18 cellular contexts compared by ENCODE assay signal in genomic region chr1:219155140-219155539, GRCh38. TPM values are rescaled to one million over a fixed set of nuclear protein-coding genes. Genes with fewer than 3 reads are reported as not detected.
A peak's percentile ranks its signal among the peaks of the same experiment; 100 is the strongest.
DNase-seq lines count a peak whose midpoint lies in the region; ATAC-seq, FAIRE-seq and TF ChIP-seq lines count a peak whose summit lies in the region.
"Had no signal": no experiment of that assay in that cellular context is flagged by ENCODE, and none has a peak within 500 bp of the region (broad histone marks: within the 10 kb centered on the region; RNA-seq: fewer than 3 reads in every experiment).

No MANE protein-coding gene starts in this region.

- H3K27me3 ChIP-seq in IMR-90 (ENCODE audit: control insufficient read depth, insufficient read depth, low read length), result no peaks in the 10 kb centered on the region
- H3K27me3 ChIP-seq in K562 (ENCODE audit: control insufficient read depth in 2 of 2, insufficient read depth in 2 of 2, low read length in 2 of 2), result no peaks in the 10 kb centered on the region
- H3K27me3 ChIP-seq in tibial nerve, result no peaks in the 10 kb centered on the region
- H3K27me3 ChIP-seq in ovary, result no peaks in the 10 kb centered on the region

- no peak overlapping the region for H2AK9ac ChIP-seq in IMR-90 (replicated peaks; ENCODE audit: low read depth, low read length, poor library complexity)

- H2BK15ac ChIP-seq in IMR-90 (ENCODE audit: low read depth, low read length), result no peak overlapping the region

- H3K27ac ChIP-seq in IMR-90 (ENCODE audit: insufficient read depth, low read length) (no peak overlapping the region), K562 (ENCODE audit: extremely low read depth, low read depth, low read length) (peak overlapping the region; percentile 64), tibial nerve (no peak overlapping the region), ovary (no peak overlapping the region)
- H3K27ac ChIP-seq: SK-N-MC had no signal

- no peaks in the 10 kb centered on the region for H3K79me1 ChIP-seq in IMR-90 (ENCODE audit: low read depth in 1 of 2, low read length in 2 of 2)

- FAIRE-seq in K562 (lab: Jason Lieb, UNC), result peak; percentile 79
- FAIRE-seq: H54 had no signal

- dilution Hi-C loops in IMR-90 (cut with HindIII; ENCODE audit: low sequenced_read_pairs, unreplicated experiment), result no loop called here

- no peak overlapping the region for H2AK5ac ChIP-seq in IMR-90 (ENCODE audit: low read depth, low read length)

- no peaks in the 10 kb centered on the region for H3K79me2 ChIP-seq in K562 (ENCODE audit: control insufficient read depth, insufficient read depth, low read length)

- H3K56ac ChIP-seq in IMR-90 (ENCODE audit: extremely low read depth, insufficient read depth, low read length), result no peak overlapping the region

- no peak overlapping the region for H2BK120ac ChIP-seq in IMR-90 (ENCODE audit: low read depth, low read length)

- no peak overlapping the region for H3K14ac ChIP-seq in IMR-90 (replicated peaks; ENCODE audit: low read depth, low read length)

- no peaks in the 10 kb centered on the region for H3K9me1 ChIP-seq in IMR-90 (ENCODE audit: insufficient read depth, low read length)
- H3K9me1 ChIP-seq in K562 (ENCODE audit: control insufficient read depth, insufficient read depth, low read length), result no peaks in the 10 kb centered on the region

- no peak overlapping the region for H2AFZ ChIP-seq in IMR-90 (replicated peaks; ENCODE audit: low read length, poor library complexity)
- H2AFZ ChIP-seq in K562 (ENCODE audit: low read depth, low read length), result peak overlapping the region; percentile 97

- POLR2A ChIA-PET in IMR-90 (lab: Charles Lee; ENCODE audit: unreplicated experiment), result no interaction called here
- POLR2A ChIA-PET in K562 (lab: Yijun Ruan, JAX), result no interaction called here

- TF ChIP-seq RAD21 in IMR-90 (IDR thresholded peaks at IDR 0.05; ENCODE audit: low read length) (no peak), K562 (CRISPR knock-in tag; conservative IDR thresholded peaks at IDR 0.05 in 1 of 2, IDR thresholded peaks at IDR 0.05 in 1 of 2) (no peak)

- H3K9ac ChIP-seq in IMR-90 (ENCODE audit: low read depth, low read length) (no peak overlapping the region), K562 (ENCODE audit: insufficient read depth in 1 of 2, low read depth in 2 of 2, low read length in 2 of 2) (peak overlapping the region in 1 of 2 experiments; percentile 13; a peak in 2 of 4 replicates)

- H4K91ac ChIP-seq in IMR-90 (ENCODE audit: insufficient read depth, low read depth, low read length), result no peak overlapping the region

- no peak overlapping the region for H2BK20ac ChIP-seq in IMR-90 (ENCODE audit: low read depth, low read length)

- in situ Hi-C loops in IMR-90 (cut with MboI; ENCODE audit: low sequenced_read_pairs) (no loop called here), K562 (cut with MboI) (no loop called here)

- TF ChIP-seq CTCF in IMR-90 (conservative IDR thresholded peaks at IDR 0.05; ENCODE audit: low read depth, low read length) (no peak), K562 (IDR thresholded peaks at IDR 0.05 in 2 of 3, conservative IDR thresholded peaks at IDR 0.05 in 1 of 3; ENCODE audit: insufficient read depth in 2 of 3, low read depth in 1 of 3, low read length in 3 of 3) (no peak), tibial nerve (IDR thresholded peaks at IDR 0.05) (no peak), ovary (IDR thresholded peaks at IDR 0.05) (no peak)

- no peak overlapping the region for H3K4me2 ChIP-seq in IMR-90 (ENCODE audit: low read depth, low read length)
- peak overlapping the region; percentile 40 for H3K4me2 ChIP-seq in K562 (ENCODE audit: insufficient read depth, low read length)

- H4K5ac ChIP-seq in IMR-90 (ENCODE audit: low read depth, low read length), result no peak overlapping the region

- intact Hi-C loops in IMR-90 (cut with micrococcal nuclease), result no loop called here
- intact Hi-C loops in K562 (cut with micrococcal nuclease), result no loop called here
- intact Hi-C loops in ovary (cut with DNase I), result no loop called here

- H3K4ac ChIP-seq in IMR-90 (ENCODE audit: low read depth, low read length), result no peak overlapping the region

- H3K4me3 ChIP-seq in IMR-90 (ENCODE audit: insufficient read depth, low read depth, low read length), result no peak overlapping the region
- H3K4me3 ChIP-seq in K562, result no peak overlapping the region
- H3K4me3 ChIP-seq in tibial nerve, result no peak overlapping the region
- H3K4me3 ChIP-seq in ovary, result no peak overlapping the region
- H3K4me3 ChIP-seq: SK-N-MC had no signal

- TF ChIP-seq EP300 in K562 (IDR thresholded peaks at IDR 0.05; ENCODE audit: low read length) (peak; percentile 54; the same call in 1 of the 2 replicates), tibial nerve (IDR thresholded peaks at IDR 0.05) (no peak), ovary (IDR thresholded peaks at IDR 0.05) (no peak)

- no peak overlapping the region for H2BK5ac ChIP-seq in IMR-90 (ENCODE audit: low read depth, low read length, poor library complexity, severe bottlenecking)

- DNase-seq in CMK (ENCODE audit: low read depth) (peak; percentile 60), IMR-90 (peak; percentile 22), K562 (ENCODE audit: extremely low read depth in 1 of 4, low spot score in 3 of 4) (peak; percentile 33 to 64 (median 52)), lung microvascular endothelial cell (ENCODE audit: low read depth in 2 of 2) (peak; percentile 7 to 22), tibial nerve (ENCODE audit: low spot score in 2 of 2) (no peak), ovary (no peak), GM19240 (ENCODE audit: insufficient read length, low spot score) (no peak)
- DNase-seq: Calu3; CD4-positive, CD25-positive, alpha-beta regulatory T cell; DMS79; Kasumi-1; NCI-H1436; NCI-H2107; NCI-H226; NCI-H526 treated with DMSO at 0.1 percent for 48 hours had no signal

- H4K20me1 ChIP-seq in IMR-90 (ENCODE audit: insufficient read depth, low read length) (no peaks in the 10 kb centered on the region), K562 (replicated peaks; ENCODE audit: control insufficient read depth, insufficient read depth, low read length) (no peaks in the 10 kb centered on the region)

- CTCF ChIA-PET in IMR-90 (lab: Yijun Ruan, JAX), result no interaction called here
- CTCF ChIA-PET in K562 (lab: Yijun Ruan, JAX; ENCODE audit: low intra/inter-chr PET ratio), result no interaction called here

- H3K18ac ChIP-seq in IMR-90 (ENCODE audit: low read depth, low read length), result no peak overlapping the region

- no peak for ATAC-seq in IMR-90 (ENCODE audit: low read depth)
- ATAC-seq in K562, result peak; percentile 82
- no peak for ATAC-seq in HG02973 (IDR thresholded peaks at IDR 0.05; ENCODE audit: unreplicated experiment)

- H3K23ac ChIP-seq in IMR-90 (ENCODE audit: low read depth, low read length), result no peak overlapping the region

- H3K4me1 ChIP-seq in IMR-90 (ENCODE audit: control insufficient read depth, insufficient read depth, low read length) (no peaks in the 10 kb centered on the region), K562 (replicated peaks in 1 of 2; ENCODE audit: control insufficient read depth in 2 of 2, insufficient read depth in 2 of 2, low read length in 2 of 2) (peaks cover 0 to 14% of the 10 kb centered on the region in 2 experiments; a peak in 2 of 5 replicates), tibial nerve (peaks cover 0 to 3% (median 0%) of the 10 kb centered on the region in 4 donors), ovary (ENCODE audit: insufficient read depth) (no peaks in the 10 kb centered on the region)

- no peaks in the 10 kb centered on the region for H3K36me3 ChIP-seq in IMR-90 (ENCODE audit: control insufficient read depth, insufficient read depth, low read length)
- no peaks in the 10 kb centered on the region for H3K36me3 ChIP-seq in K562 (ENCODE audit: control insufficient read depth, insufficient read depth, low read length)
- no peaks in the 10 kb centered on the region for H3K36me3 ChIP-seq in tibial nerve
- no peaks in the 10 kb centered on the region for H3K36me3 ChIP-seq in ovary

- no peaks in the 10 kb centered on the region for H3K9me3 ChIP-seq in IMR-90 (ENCODE audit: control insufficient read depth, insufficient read depth, low read length)
- H3K9me3 ChIP-seq in K562 (replicated peaks; ENCODE audit: control insufficient read depth, insufficient read depth, low read depth, low read length), result no peaks in the 10 kb centered on the region
- H3K9me3 ChIP-seq in tibial nerve, result no peaks in the 10 kb centered on the region
- H3K9me3 ChIP-seq in ovary, result no peaks in the 10 kb centered on the region

- BruUV-seq in IMR-90 (replicated peaks; lab: Mats Ljungman, UMichigan), result no TSS peak
- BruUV-seq in K562 (replicated peaks; lab: Mats Ljungman, UMichigan), result no TSS peak

- TF ChIP-seq POLR2A in IMR-90 (IDR thresholded peaks at IDR 0.05; ENCODE audit: low read depth, low read length) (no peak), K562 (conservative IDR thresholded peaks at IDR 0.05) (no peak), tibial nerve (IDR thresholded peaks at IDR 0.05) (no peak), ovary (IDR thresholded peaks at IDR 0.05) (no peak)

- 90% methylated on average over 1 of the region's 1 CpG; no CpG with 5 or more reads in 1 of the 2 experiments for WGBS in IMR-90 (ENCODE audit: extremely low coverage in 2 of 2, insufficient read length in 1 of 2), 2 experiments
- 0% methylated on average over 1 of the region's 1 CpG for WGBS in K562 (ENCODE audit: insufficient coverage, low coverage, missing lambda C conversion rate)
- WGBS in tibial nerve, 2 donors, result 46 to 67% methylated on average over 1 of the region's 1 CpG
- 24 to 58% (median 45%) methylated on average over 1 of the region's 1 CpG for WGBS in ovary, 3 donors

- no peak overlapping the region for H4K8ac ChIP-seq in IMR-90 (ENCODE audit: low read depth in 2 of 2, low read length in 2 of 2)

RNA-seq across cellular contexts. Expression of gene LYPLAL1, which starts 18.5 kb away (rescaled TPM):
- total RNA-seq in IMR-90 (2012; rRNA removed) (4.8 and 11.4 TPM in 2 replicates), K562 (2014; rRNA removed) (14.9 and 20.2 TPM in 2 replicates), K562 (2014; rRNA removed; fragmentation: Illumina TruSeq; extraction: Trizol) (62.9 and 71.5 TPM in 2 replicates), K562 (2015; rRNA removed; fragmentation: Illumina TruSeq; extraction: Trizol) (32.1 and 33.0 TPM in 2 replicates), K562 (2021) (46.3 and 51.3 TPM in 2 replicates), lung microvascular endothelial cell (12.6 and 16.3 TPM in 2 replicates), tibial nerve (10 to 100 TPM; 19.2 to 52.2 (median 22.1) TPM), ovary (10 to 100 TPM; 25.3 to 43.8 (median 36.8) TPM)
- polyA plus RNA-seq in IMR-90 (2012; rRNA removed) (6.3 and 7.5 TPM in 2 replicates), K562 (2011; rRNA removed) (49.7 and 69.3 TPM in 2 replicates), K562 (2014; fragmentation: Illumina TruSeq; extraction: Trizol) (33.5 and 35.9 TPM in 2 replicates), K562 (2014; fragmentation: Nextera tagmentation; extraction: Ambion mirVana) (100 to 1,000 TPM; 127 to 179 TPM), K562 (2014; rRNA removed) (44.1 and 49.0 TPM in 2 replicates), ovary (10 to 100 TPM; 14.7 to 36.8 TPM)
- 1.7 and 2.5 TPM in 2 replicates for polyA plus RNA-seq in IMR-90 (2012; cell fraction: cytosol; rRNA removed)
- polyA plus RNA-seq in IMR-90 (2012; cell fraction: nucleus; rRNA removed; ENCODE audit: low replicate concordance), result 1.8 and 14.4 TPM in 2 replicates
- total RNA-seq in K562 (2011; cell fraction: chromatin; rRNA removed; ENCODE audit: low replicate concordance), result 26.5 and 119 TPM in 2 replicates
- 14.7 and 21.1 TPM in 2 replicates for total RNA-seq in K562 (2011; cell fraction: nucleolus; rRNA removed)
- 31.2 and 48.0 TPM in 2 replicates for total RNA-seq in K562 (2011; cell fraction: nucleoplasm; rRNA removed)
- polyA plus RNA-seq in K562 (2011; cell fraction: cytosol; rRNA removed), result 5.4 and 9.4 TPM in 2 replicates
- 21.9 and 36.9 TPM in 2 replicates for polyA plus RNA-seq in K562 (2011; cell fraction: nucleus; rRNA removed)
- 33.2 and 65.1 TPM in 2 replicates for polyA plus RNA-seq in K562 (2012)
- polyA minus RNA-seq in K562 (2011; rRNA and poly(A)+ RNA removed), result 46.9 and 49.1 TPM in 2 replicates
- polyA minus RNA-seq in K562 (2011; cell fraction: cytosol; rRNA and poly(A)+ RNA removed), result 8.4 and 15.0 TPM in 2 replicates
- 77.4 and 99.6 TPM in 2 replicates for polyA minus RNA-seq in K562 (2011; cell fraction: nucleus; rRNA and poly(A)+ RNA removed)

Comparison
In these comparisons a context has a peak if more than half of its experiments do, and no peak if none do; other contexts are left out.
1. DNase-seq: peak in CMK (single experiment), IMR-90 (single experiment), K562 (4 of 4) and lung microvascular endothelial cell (2 of 2); none in tibial nerve (0 of 2), ovary (0 of 5) and GM19240 (single experiment).